In the genomic region with DNA sequence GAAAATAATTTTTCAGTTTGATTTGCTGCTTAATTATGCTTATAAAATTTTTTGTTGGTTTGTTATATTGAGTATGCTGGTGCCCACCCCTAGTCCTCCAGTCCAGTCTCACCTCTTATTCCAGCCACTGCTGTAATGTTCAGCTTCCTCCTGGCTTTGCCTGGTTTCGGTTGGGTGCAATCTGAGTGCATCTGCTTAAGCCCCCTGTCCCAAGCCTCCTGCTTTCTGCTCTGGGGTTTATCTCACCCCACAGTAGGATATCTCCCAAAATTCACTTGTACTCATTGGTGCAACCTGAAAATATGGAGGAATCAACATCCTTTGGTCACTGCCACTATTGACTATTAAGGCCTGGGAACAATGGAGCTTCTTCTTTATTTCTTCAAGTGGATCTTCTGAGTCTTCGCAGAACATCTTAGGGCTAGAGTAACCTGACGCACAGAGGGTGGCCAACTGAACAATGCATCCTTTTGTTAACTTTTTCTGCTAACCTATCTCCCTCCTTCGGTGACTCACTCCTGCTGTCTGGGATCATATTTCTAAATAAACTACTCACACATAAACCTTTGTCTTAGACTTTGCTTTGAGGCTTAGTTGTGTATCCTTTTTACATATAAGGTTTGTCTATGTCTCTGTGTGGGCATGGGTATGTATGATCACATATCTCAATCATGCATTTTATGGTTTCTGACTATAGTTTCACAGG, we compare ENCODE assay signal across 13 cellular contexts. TPM values are rescaled to one million over a fixed set of nuclear protein-coding genes. Genes with fewer than 3 reads are reported as not detected.
A peak's percentile ranks its signal among the peaks of the same experiment; 100 is the strongest.
DNase-seq lines count a peak whose midpoint lies in the region; ATAC-seq and TF ChIP-seq lines count a peak whose summit lies in the region.
"Had no signal": no experiment of that assay in that cellular context is flagged by ENCODE, and none has a peak within 500 bp of the region (broad histone marks: within the 10 kb centered on the region; RNA-seq: fewer than 3 reads in every experiment).

No MANE protein-coding gene starts in this region.

- no peak for TF ChIP-seq RAD21 in Ishikawa (IDR thresholded peaks at IDR 0.05; ENCODE audit: low read depth)

- H3K36me3 Mint-ChIP-seq in WTC11, result no peaks in the 10 kb centered on the region

- H3K27ac Mint-ChIP-seq in WTC11, result no peak overlapping the region
- H3K27ac Mint-ChIP-seq: activated naive CD4-positive, alpha-beta T cell treated with anti-CD3 and anti-CD28 coated beads, Interleukin-2, amount 50 U/mL, for 24 hours had no signal

- H3K27ac ChIP-seq in AG04450 (ENCODE audit: low read depth, low read length), result no peak overlapping the region
- H3K27ac ChIP-seq: Peyer's patch had no signal

- peak; percentile 29 for DNase-seq in AG04450 (ENCODE audit: low read depth, low spot score)
- no peak for DNase-seq in WTC11 (ENCODE audit: low spot score)
- DNase-seq in iPS DF 4.7 (ENCODE audit: extremely low read depth, low spot score), result peak; percentile 28
- DNase-seq in germinal center (ENCODE audit: low spot score), result no peak
- no peak for DNase-seq in NAMALWA (ENCODE audit: low spot score)
- DNase-seq in GF-D8 (lab: John Stamatoyannopoulos, UW), result no peak
- DNase-seq in amygdala (lab: John Stamatoyannopoulos, UW), result no peak
- DNase-seq: activated CD4-positive, alpha-beta T cell treated with anti-CD3 and anti-CD28 coated beads, Interleukin-2, amount 50 U/mL, for 48 hours; Peyer's patch had no signal

- peak; percentile 61; the same call in 1 of the 2 replicates for TF ChIP-seq EP300 in Ishikawa (IDR thresholded peaks at IDR 0.05; ENCODE audit: borderline replicate concordance)

- H3K4me3 Mint-ChIP-seq in WTC11, result no peak overlapping the region
- H3K4me3 Mint-ChIP-seq: activated naive CD4-positive, alpha-beta T cell treated with anti-CD3 and anti-CD28 coated beads, Interleukin-2, amount 50 U/mL, for 24 hours had no signal

- no peaks in the 10 kb centered on the region for H3K27me3 ChIP-seq in AG04450 (ENCODE audit: control insufficient read depth, insufficient read depth, low read length)
- H3K27me3 ChIP-seq: Peyer's patch had no signal

- peaks cover 11% of the 10 kb centered on the region for H3K4me1 Mint-ChIP-seq in WTC11
- H3K4me1 Mint-ChIP-seq: activated naive CD4-positive, alpha-beta T cell treated with anti-CD3 and anti-CD28 coated beads, Interleukin-2, amount 50 U/mL, for 24 hours had no signal

- no peaks in the 10 kb centered on the region for H3K27me3 Mint-ChIP-seq in WTC11 (ENCODE audit: low read depth)

- H3K9me3 Mint-ChIP-seq in WTC11, result no peaks in the 10 kb centered on the region

- POLR2A ChIA-PET in AG04450 (lab: Yijun Ruan, JAX) (no interaction called here), WTC11 (lab: Charles Lee) (no interaction called here)

- H3K9me3 ChIP-seq in AG04450 (ENCODE audit: control insufficient read depth, insufficient read depth, low read length), result no peaks in the 10 kb centered on the region
- H3K9me3 ChIP-seq: Peyer's patch had no signal

- ATAC-seq in WTC11, result peak; percentile 79

- TF ChIP-seq CTCF in AG04450 (IDR thresholded peaks at IDR 0.05; ENCODE audit: low read depth, low read length) (no peak), WTC11 (IDR thresholded peaks at IDR 0.05) (no peak)

- no peak overlapping the region for H3K4me3 ChIP-seq in AG04450 (ENCODE audit: low read depth, low read length)
- H3K4me3 ChIP-seq: Peyer's patch had no signal

- CTCF ChIA-PET in AG04450 (lab: Charles Lee) (interaction anchor here (1.0 to 1.6 kb wide), 2 partner anchors 80 to 317 kb away, joined by 4 read pairs; no protein-coding TSS in a partner anchor), WTC11 (lab: Charles Lee) (no interaction called here)

TF ChIP-seq in Ishikawa, 13 proteins besides CTCF, POLR2A, EP300 and RAD21:
- TF ChIP-seq TCF12 (IDR thresholded peaks at IDR 0.05; ENCODE audit: low read depth), result 0 out of 2 replicates have a peak, but pooled peaks have one; percentile 33
- TF ChIP-seq, protein P1, sequence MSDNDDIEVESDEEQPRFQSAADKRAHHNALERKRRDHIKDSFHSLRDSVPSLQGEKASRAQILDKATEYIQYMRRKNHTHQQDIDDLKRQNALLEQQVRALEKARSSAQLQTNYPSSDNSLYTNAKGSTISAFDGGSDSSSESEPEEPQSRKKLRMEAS (IDR thresholded peaks at IDR 0.05), result no peak
- TF ChIP-seq, protein P2, sequence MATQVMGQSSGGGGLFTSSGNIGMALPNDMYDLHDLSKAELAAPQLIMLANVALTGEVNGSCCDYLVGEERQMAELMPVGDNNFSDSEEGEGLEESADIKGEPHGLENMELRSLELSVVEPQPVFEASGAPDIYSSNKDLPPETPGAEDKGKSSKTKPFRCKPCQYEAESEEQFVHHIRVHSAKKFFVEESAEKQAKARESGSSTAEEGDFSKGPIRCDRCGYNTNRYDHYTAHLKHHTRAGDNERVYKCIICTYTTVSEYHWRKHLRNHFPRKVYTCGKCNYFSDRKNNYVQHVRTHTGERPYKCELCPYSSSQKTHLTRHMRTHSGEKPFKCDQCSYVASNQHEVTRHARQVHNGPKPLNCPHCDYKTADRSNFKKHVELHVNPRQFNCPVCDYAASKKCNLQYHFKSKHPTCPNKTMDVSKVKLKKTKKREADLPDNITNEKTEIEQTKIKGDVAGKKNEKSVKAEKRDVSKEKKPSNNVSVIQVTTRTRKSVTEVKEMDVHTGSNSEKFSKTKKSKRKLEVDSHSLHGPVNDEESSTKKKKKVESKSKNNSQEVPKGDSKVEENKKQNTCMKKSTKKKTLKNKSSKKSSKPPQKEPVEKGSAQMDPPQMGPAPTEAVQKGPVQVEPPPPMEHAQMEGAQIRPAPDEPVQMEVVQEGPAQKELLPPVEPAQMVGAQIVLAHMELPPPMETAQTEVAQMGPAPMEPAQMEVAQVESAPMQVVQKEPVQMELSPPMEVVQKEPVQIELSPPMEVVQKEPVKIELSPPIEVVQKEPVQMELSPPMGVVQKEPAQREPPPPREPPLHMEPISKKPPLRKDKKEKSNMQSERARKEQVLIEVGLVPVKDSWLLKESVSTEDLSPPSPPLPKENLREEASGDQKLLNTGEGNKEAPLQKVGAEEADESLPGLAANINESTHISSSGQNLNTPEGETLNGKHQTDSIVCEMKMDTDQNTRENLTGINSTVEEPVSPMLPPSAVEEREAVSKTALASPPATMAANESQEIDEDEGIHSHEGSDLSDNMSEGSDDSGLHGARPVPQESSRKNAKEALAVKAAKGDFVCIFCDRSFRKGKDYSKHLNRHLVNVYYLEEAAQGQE (IDR thresholded peaks at IDR 0.05; ENCODE audit: low read depth), result no peak
- TF ChIP-seq FOXM1 (IDR thresholded peaks at IDR 0.05; ENCODE audit: borderline replicate concordance, low read depth), result no peak
- no peak for TF ChIP-seq EGR1 (IDR thresholded peaks at IDR 0.05)

TF ChIP-seq in WTC11, 78 proteins besides CTCF, POLR2A, EP300 and RAD21:
- TF ChIP-seq, protein P1 (CRISPR knock-in tag; IDR thresholded peaks at IDR 0.05), result no peak
- TF ChIP-seq, protein P3, sequence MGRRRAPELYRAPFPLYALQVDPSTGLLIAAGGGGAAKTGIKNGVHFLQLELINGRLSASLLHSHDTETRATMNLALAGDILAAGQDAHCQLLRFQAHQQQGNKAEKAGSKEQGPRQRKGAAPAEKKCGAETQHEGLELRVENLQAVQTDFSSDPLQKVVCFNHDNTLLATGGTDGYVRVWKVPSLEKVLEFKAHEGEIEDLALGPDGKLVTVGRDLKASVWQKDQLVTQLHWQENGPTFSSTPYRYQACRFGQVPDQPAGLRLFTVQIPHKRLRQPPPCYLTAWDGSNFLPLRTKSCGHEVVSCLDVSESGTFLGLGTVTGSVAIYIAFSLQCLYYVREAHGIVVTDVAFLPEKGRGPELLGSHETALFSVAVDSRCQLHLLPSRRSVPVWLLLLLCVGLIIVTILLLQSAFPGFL (CRISPR knock-in tag; IDR thresholded peaks at IDR 0.05; ENCODE audit: borderline replicate concordance), result no peak
- TF ChIP-seq ZNF138 (CRISPR knock-in tag; conservative IDR thresholded peaks at IDR 0.05) (no peak), HMGA2 (CRISPR knock-in tag; IDR thresholded peaks at IDR 0.05) (no peak), GABPB1 (CRISPR knock-in tag; IDR thresholded peaks at IDR 0.05) (no peak)

RNA-seq across cellular contexts. Expression of a gene that starts 19.1 kb away (rescaled TPM):
- polyA plus RNA-seq in AG04450 (2011; rRNA removed), result 0.11 and 0.14 TPM in 2 replicates
- not detected in 2 replicates for polyA minus RNA-seq in AG04450 (2011; rRNA and poly(A)+ RNA removed)
- 0.09 to 0.23 TPM (median 0.15 TPM) in 3 replicates for total RNA-seq in WTC11 (2021)
- total RNA-seq: ureter had no signal

RNA-seq across cellular contexts. Expression of a gene that starts 42.0 kb away (rescaled TPM):
- polyA plus RNA-seq in AG04450 (2011; rRNA removed), result not detected in 2 replicates
- polyA minus RNA-seq in AG04450 (2011; rRNA and poly(A)+ RNA removed), result not detected in 2 replicates
- total RNA-seq in WTC11 (2021), result not detected in 3 replicates
- total RNA-seq: lower leg skin, Peyer's patch, ureter had no signal

Comparison
In these comparisons a context has a peak if more than half of its experiments do, and no peak if none do; other contexts are left out.
1. DNase-seq: peak in AG04450 (single experiment) and iPS DF 4.7 (single experiment); none in WTC11 (single experiment), germinal center (single experiment), NAMALWA (single experiment), GF-D8 (single experiment) and amygdala (0 of 56).